Comparison of ENCODE assay signal across 13 cellular contexts in genomic region chr3:131903988-131904415, GRCh38.
DNase-seq lines count a peak whose midpoint lies in the region; ATAC-seq and TF ChIP-seq lines count a peak whose summit lies in the region.
"Had no signal": no experiment of that assay in that cellular context is flagged by ENCODE, and none has a peak within 500 bp of the region (broad histone marks: within the 10 kb centered on the region; RNA-seq: fewer than 3 reads in every experiment).

No MANE protein-coding gene starts in this region.

- H3K9me2 ChIP-seq in Karpas-422 (replicated peaks; ENCODE audit: insufficient read depth, low read length), result no peaks in the 10 kb centered on the region

- no peaks in the 10 kb centered on the region for H3K9me3 ChIP-seq in Karpas-422 (ENCODE audit: low read length)
- H3K9me3 ChIP-seq: colonic mucosa had no signal

- H3K36me3 Mint-ChIP-seq in neural crest cell (ENCODE audit: low read depth), result no peaks in the 10 kb centered on the region
- H3K36me3 Mint-ChIP-seq in activated T-helper 17 cell treated with anti-CD3 and anti-CD28 coated beads, Interleukin-2, amount 50 U/mL, for 72 hours (ENCODE audit: low read depth), result no peaks in the 10 kb centered on the region

- ATAC-seq in GM18870 (IDR thresholded peaks at IDR 0.05; ENCODE audit: unreplicated experiment), result no peak
- ATAC-seq in activated T-helper 17 cell treated with anti-CD3 and anti-CD28 coated beads, Interleukin-2, amount 50 U/mL, for 72 hours (replicated peaks), result no peak
- ATAC-seq: activated T-cell treated with anti-CD3 and anti-CD28 coated beads, Interleukin-2, amount 50 U/mL, for 72 hours; HCT116; stimulated activated naive CD8-positive, alpha-beta T cell treated with anti-CD3 and anti-CD28 coated beads, Interleukin-15, amount 100 ng/mL, for 72 hours had no signal

- H3K9me3 Mint-ChIP-seq in neural crest cell, result no peaks in the 10 kb centered on the region
- peaks cover 4% of the 10 kb centered on the region for H3K9me3 Mint-ChIP-seq in activated T-helper 17 cell treated with anti-CD3 and anti-CD28 coated beads, Interleukin-2, amount 50 U/mL, for 72 hours

- H3K79me2 ChIP-seq in Karpas-422 (ENCODE audit: low read length), result no peaks in the 10 kb centered on the region

- H4K20me1 ChIP-seq in Karpas-422 (ENCODE audit: insufficient read depth, low read depth, low read length), result no peaks in the 10 kb centered on the region

- H3K27ac Mint-ChIP-seq in neural crest cell (ENCODE audit: unreplicated experiment), result peak overlapping the region; percentile 39
- no peak overlapping the region for H3K27ac Mint-ChIP-seq in activated T-helper 17 cell treated with anti-CD3 and anti-CD28 coated beads, Interleukin-2, amount 50 U/mL, for 72 hours
- H3K27ac Mint-ChIP-seq: activated T-cell treated with anti-CD3 and anti-CD28 coated beads, Interleukin-2, amount 50 U/mL, for 72 hours; stimulated activated naive CD8-positive, alpha-beta T cell treated with anti-CD3 and anti-CD28 coated beads, Interleukin-15, amount 100 ng/mL, for 72 hours had no signal

- H3K4me2 ChIP-seq in Karpas-422 (ENCODE audit: low read depth, low read length, poor library complexity, severe bottlenecking), result no peak overlapping the region

- peaks cover 16% of the 10 kb centered on the region for H3K4me1 Mint-ChIP-seq in neural crest cell
- H3K4me1 Mint-ChIP-seq in activated T-helper 17 cell treated with anti-CD3 and anti-CD28 coated beads, Interleukin-2, amount 50 U/mL, for 72 hours, result no peaks in the 10 kb centered on the region
- H3K4me1 Mint-ChIP-seq: stimulated activated naive CD8-positive, alpha-beta T cell treated with anti-CD3 and anti-CD28 coated beads, Interleukin-15, amount 100 ng/mL, for 72 hours had no signal

- no peak overlapping the region for H2AFZ ChIP-seq in Karpas-422 (ENCODE audit: low read length)

- H3K27me3 Mint-ChIP-seq in neural crest cell (ENCODE audit: low read depth), result no peaks in the 10 kb centered on the region
- peaks cover 3% of the 10 kb centered on the region for H3K27me3 Mint-ChIP-seq in activated T-helper 17 cell treated with anti-CD3 and anti-CD28 coated beads, Interleukin-2, amount 50 U/mL, for 72 hours
- H3K27me3 Mint-ChIP-seq: stimulated activated naive CD8-positive, alpha-beta T cell treated with anti-CD3 and anti-CD28 coated beads, Interleukin-15, amount 100 ng/mL, for 72 hours had no signal

- no peaks in the 10 kb centered on the region for H3K27me3 ChIP-seq in Karpas-422 (ENCODE audit: low read length)
- H3K27me3 ChIP-seq: colonic mucosa had no signal

- no peaks in the 10 kb centered on the region for H3K36me3 ChIP-seq in Karpas-422 (ENCODE audit: insufficient read depth, low read length)
- H3K36me3 ChIP-seq: colonic mucosa had no signal

- no peak overlapping the region for H3K4me3 Mint-ChIP-seq in neural crest cell
- no peak overlapping the region for H3K4me3 Mint-ChIP-seq in activated T-helper 17 cell treated with anti-CD3 and anti-CD28 coated beads, Interleukin-2, amount 50 U/mL, for 72 hours
- H3K4me3 Mint-ChIP-seq: activated T-cell treated with anti-CD3 and anti-CD28 coated beads, Interleukin-2, amount 50 U/mL, for 72 hours; stimulated activated naive CD8-positive, alpha-beta T cell treated with anti-CD3 and anti-CD28 coated beads, Interleukin-15, amount 100 ng/mL, for 72 hours had no signal

- H3K27ac ChIP-seq in Karpas-422 (ENCODE audit: low read length), result no peak overlapping the region
- H3K27ac ChIP-seq: colonic mucosa had no signal

- H3K4me3 ChIP-seq in Karpas-422 (ENCODE audit: low read length), result no peak overlapping the region
- H3K4me3 ChIP-seq: colonic mucosa had no signal

- TF ChIP-seq CTCF in neural crest cell (conservative IDR thresholded peaks at IDR 0.05), result no peak
- TF ChIP-seq CTCF in GM10266 (IDR thresholded peaks at IDR 0.05; ENCODE audit: control insufficient read depth, insufficient read depth, low read depth, missing control alignments), result no peak

- DNase-seq in Ammon's horn (ENCODE audit: low spot score) (peak; percentile 16), M059J (ENCODE audit: low read depth) (peak; percentile 85), dedifferentiated amniotic fluid mesenchymal stem cell (ENCODE audit: extremely low spot score) (peak; percentile 74), neural crest cell (ENCODE audit: low read depth, low spot score) (no peak), Karpas-422 (no peak), GM10266 (ENCODE audit: extremely low spot score) (no peak)
- DNase-seq: activated T-cell treated with anti-CD3 and anti-CD28 coated beads, Interleukin-2, amount 50 U/mL, for 72 hours; colonic mucosa; NCI-H1417; stimulated activated naive CD8-positive, alpha-beta T cell treated with anti-CD3 and anti-CD28 coated beads, Interleukin-15, amount 100 ng/mL, for 72 hours had no signal

- no peak overlapping the region for H3K9ac ChIP-seq in Karpas-422 (ENCODE audit: low read length)

- H3K4me1 ChIP-seq in Karpas-422 (ENCODE audit: low read length), result no peaks in the 10 kb centered on the region
- H3K4me1 ChIP-seq: colonic mucosa had no signal

Comparison
In these comparisons a context has a peak if more than half of its experiments do, and no peak if none do; other contexts are left out.
1. DNase-seq: peak in Ammon's horn (single experiment), M059J (single experiment) and dedifferentiated amniotic fluid mesenchymal stem cell (single experiment); none in neural crest cell (single experiment), Karpas-422 (single experiment) and GM10266 (single experiment).